In the genomic region with DNA sequence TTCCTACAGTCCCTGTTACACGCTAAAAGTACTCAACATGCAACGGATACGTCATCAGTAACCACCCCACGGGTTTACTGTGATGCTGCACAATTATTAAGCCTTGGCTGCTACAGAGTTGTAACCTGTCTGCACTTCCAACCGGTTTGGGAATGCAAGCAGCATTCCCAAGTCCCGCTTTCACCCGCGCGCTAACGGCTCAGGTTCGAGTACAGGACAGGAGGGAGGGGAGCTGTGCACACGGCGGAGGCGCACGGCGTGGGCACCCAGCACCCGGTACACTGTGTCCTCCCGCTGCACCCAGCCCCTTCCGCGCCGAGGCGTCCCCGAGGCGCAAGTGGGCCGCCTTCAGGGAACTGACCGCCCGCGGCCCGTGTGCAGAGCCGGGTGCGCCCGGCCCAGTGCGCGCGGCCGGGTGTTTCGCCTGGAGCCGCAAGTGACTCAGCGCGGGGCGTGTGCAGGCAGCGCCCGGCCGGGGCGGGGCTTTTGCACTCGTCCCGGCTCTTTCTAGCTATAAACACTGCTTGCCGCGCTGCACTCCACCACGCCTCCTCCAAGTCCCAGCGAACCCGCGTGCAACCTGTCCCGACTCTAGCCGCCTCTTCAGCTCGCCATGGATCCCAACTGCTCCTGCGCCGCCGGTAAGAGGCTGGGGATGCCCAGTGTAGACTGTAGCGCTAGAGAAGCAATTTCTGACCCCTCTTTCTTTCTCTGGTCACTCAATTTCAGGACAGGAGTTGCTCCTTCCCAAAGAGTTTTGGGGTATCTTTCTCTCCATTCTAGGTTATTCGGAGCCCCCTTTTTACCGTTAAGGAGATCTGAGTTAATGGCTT, we compare ENCODE assay signal across 1 cellular context.
A peak's percentile ranks its signal among the peaks of the same experiment; 100 is the strongest.
TF ChIP-seq lines count a peak whose summit lies in the region.

A gene (plus strand): TSS at position 542 of the 833 bp plus-strand sequence. CDS start 72 bp downstream, at position 614.

TF ChIP-seq in HepG2, 621 proteins besides CTCF, POLR2A, EP300 and RAD21 (continued from another document and continues in another):
- TF ChIP-seq, protein P1, sequence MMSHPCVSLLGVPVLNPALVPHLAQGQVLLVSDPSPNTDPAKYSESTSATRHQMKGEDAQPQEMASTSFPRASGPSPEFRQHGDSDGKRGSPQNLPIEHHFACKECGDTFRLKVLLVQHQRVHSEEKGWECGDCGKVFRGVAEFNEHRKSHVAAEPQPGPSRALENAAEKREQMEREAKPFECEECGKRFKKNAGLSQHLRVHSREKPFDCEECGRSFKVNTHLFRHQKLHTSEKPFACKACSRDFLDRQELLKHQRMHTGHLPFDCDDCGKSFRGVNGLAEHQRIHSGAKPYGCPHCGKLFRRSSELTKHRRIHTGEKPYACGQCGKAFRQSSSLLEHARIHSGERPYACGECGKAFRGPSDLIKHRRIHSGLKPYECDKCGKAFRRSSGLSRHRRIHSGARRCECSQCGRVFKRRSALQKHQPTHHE (CRISPR knock-in tag; IDR thresholded peaks at IDR 0.05; ENCODE audit: borderline replicate concordance), result peak; percentile 75; the same call in 1 of the 2 replicates
- peak; percentile 76; the same call in 1 of the 2 replicates for TF ChIP-seq ZFP90 (CRISPR knock-in tag; IDR thresholded peaks at IDR 0.05; ENCODE audit: borderline replicate concordance)
- TF ChIP-seq, protein P2, sequence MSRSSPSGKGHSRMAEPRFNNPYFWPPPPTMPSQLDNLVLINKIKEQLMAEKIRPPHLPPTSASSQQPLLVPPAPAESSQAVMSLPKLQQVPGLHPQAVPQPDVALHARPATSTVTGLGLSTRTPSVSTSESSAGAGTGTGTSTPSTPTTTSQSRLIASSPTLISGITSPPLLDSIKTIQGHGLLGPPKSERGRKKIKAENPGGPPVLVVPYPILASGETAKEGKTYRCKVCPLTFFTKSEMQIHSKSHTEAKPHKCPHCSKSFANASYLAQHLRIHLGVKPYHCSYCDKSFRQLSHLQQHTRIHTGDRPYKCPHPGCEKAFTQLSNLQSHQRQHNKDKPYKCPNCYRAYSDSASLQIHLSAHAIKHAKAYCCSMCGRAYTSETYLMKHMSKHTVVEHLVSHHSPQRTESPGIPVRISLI (CRISPR knock-in tag; IDR thresholded peaks at IDR 0.05; ENCODE audit: borderline replicate concordance), result no peak
- no peak for TF ChIP-seq CHCHD3 (CRISPR knock-in tag; IDR thresholded peaks at IDR 0.05)
- TF ChIP-seq SPEN (CRISPR knock-in tag; IDR thresholded peaks at IDR 0.05; ENCODE audit: low read depth), result peak; percentile 32; the same call in 1 of the 2 replicates
- no peak for TF ChIP-seq ZNF775 (CRISPR knock-in tag; IDR thresholded peaks at IDR 0.05; ENCODE audit: borderline replicate concordance)
- TF ChIP-seq AGO1 (IDR thresholded peaks at IDR 0.05; ENCODE audit: low read depth, low read length, poor library complexity, severe bottlenecking), result no peak
- TF ChIP-seq, protein P3, sequence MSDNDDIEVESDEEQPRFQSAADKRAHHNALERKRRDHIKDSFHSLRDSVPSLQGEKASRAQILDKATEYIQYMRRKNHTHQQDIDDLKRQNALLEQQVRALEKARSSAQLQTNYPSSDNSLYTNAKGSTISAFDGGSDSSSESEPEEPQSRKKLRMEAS (IDR thresholded peaks at IDR 0.05), result peak; percentile 91
- no peak for TF ChIP-seq TCF12 (IDR thresholded peaks at IDR 0.05)
- TF ChIP-seq TCF12 (CRISPR knock-in tag; IDR thresholded peaks at IDR 0.05), result peak; percentile 90; the same call in 1 of the 2 replicates
- peak; percentile 71; the same call in 1 of the 2 replicates for TF ChIP-seq BORCS8-MEF2B (CRISPR knock-in tag; IDR thresholded peaks at IDR 0.05)
- peak; percentile 91 for TF ChIP-seq KDM5B (CRISPR knock-in tag; IDR thresholded peaks at IDR 0.05; ENCODE audit: borderline replicate concordance)
- TF ChIP-seq, protein P4, sequence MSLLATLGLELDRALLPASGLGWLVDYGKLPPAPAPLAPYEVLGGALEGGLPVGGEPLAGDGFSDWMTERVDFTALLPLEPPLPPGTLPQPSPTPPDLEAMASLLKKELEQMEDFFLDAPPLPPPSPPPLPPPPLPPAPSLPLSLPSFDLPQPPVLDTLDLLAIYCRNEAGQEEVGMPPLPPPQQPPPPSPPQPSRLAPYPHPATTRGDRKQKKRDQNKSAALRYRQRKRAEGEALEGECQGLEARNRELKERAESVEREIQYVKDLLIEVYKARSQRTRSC (CRISPR knock-in tag; IDR thresholded peaks at IDR 0.05; ENCODE audit: low read depth), result no peak
- TF ChIP-seq RARG (CRISPR knock-in tag; IDR thresholded peaks at IDR 0.05; ENCODE audit: low read depth), result no peak
- no peak for TF ChIP-seq NFRKB (IDR thresholded peaks at IDR 0.05)
- peak; percentile 93 for TF ChIP-seq SIN3A (IDR thresholded peaks at IDR 0.05; ENCODE audit: borderline replicate concordance, low read depth, low read length)
- peak; percentile 69; the same call in 1 of the 2 replicates for TF ChIP-seq BHLHE40 (IDR thresholded peaks at IDR 0.05; ENCODE audit: low read length)
- TF ChIP-seq, protein P5, sequence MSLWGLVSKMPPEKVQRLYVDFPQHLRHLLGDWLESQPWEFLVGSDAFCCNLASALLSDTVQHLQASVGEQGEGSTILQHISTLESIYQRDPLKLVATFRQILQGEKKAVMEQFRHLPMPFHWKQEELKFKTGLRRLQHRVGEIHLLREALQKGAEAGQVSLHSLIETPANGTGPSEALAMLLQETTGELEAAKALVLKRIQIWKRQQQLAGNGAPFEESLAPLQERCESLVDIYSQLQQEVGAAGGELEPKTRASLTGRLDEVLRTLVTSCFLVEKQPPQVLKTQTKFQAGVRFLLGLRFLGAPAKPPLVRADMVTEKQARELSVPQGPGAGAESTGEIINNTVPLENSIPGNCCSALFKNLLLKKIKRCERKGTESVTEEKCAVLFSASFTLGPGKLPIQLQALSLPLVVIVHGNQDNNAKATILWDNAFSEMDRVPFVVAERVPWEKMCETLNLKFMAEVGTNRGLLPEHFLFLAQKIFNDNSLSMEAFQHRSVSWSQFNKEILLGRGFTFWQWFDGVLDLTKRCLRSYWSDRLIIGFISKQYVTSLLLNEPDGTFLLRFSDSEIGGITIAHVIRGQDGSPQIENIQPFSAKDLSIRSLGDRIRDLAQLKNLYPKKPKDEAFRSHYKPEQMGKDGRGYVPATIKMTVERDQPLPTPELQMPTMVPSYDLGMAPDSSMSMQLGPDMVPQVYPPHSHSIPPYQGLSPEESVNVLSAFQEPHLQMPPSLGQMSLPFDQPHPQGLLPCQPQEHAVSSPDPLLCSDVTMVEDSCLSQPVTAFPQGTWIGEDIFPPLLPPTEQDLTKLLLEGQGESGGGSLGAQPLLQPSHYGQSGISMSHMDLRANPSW (CRISPR knock-in tag; IDR thresholded peaks at IDR 0.05; ENCODE audit: borderline replicate concordance), result no peak; the same call in 1 of the 2 replicates
- TF ChIP-seq MED1 (CRISPR knock-in tag; IDR thresholded peaks at IDR 0.05), result peak; percentile 92
- TF ChIP-seq, protein P6, sequence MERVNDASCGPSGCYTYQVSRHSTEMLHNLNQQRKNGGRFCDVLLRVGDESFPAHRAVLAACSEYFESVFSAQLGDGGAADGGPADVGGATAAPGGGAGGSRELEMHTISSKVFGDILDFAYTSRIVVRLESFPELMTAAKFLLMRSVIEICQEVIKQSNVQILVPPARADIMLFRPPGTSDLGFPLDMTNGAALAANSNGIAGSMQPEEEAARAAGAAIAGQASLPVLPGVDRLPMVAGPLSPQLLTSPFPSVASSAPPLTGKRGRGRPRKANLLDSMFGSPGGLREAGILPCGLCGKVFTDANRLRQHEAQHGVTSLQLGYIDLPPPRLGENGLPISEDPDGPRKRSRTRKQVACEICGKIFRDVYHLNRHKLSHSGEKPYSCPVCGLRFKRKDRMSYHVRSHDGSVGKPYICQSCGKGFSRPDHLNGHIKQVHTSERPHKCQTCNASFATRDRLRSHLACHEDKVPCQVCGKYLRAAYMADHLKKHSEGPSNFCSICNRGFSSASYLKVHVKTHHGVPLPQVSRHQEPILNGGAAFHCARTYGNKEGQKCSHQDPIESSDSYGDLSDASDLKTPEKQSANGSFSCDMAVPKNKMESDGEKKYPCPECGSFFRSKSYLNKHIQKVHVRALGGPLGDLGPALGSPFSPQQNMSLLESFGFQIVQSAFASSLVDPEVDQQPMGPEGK (CRISPR knock-in tag; IDR thresholded peaks at IDR 0.05), result peak; percentile 39; the same call in 1 of the 2 replicates
- TF ChIP-seq ONECUT2 (CRISPR knock-in tag; IDR thresholded peaks at IDR 0.05), result no peak
- no peak for TF ChIP-seq ZC3H4 (CRISPR knock-in tag; IDR thresholded peaks at IDR 0.05; ENCODE audit: borderline replicate concordance)
- TF ChIP-seq ZNF329 (CRISPR knock-in tag; IDR thresholded peaks at IDR 0.05; ENCODE audit: low read depth), result peak; percentile 77
- no peak for TF ChIP-seq ATF1 (CRISPR knock-in tag; IDR thresholded peaks at IDR 0.05)
- TF ChIP-seq HCFC1 (IDR thresholded peaks at IDR 0.05; ENCODE audit: low read depth, low read length), result peak; percentile 14; the same call in 1 of the 2 replicates
- TF ChIP-seq ZNF678 (CRISPR knock-in tag; IDR thresholded peaks at IDR 0.05), result no peak
- TF ChIP-seq PAF1 (CRISPR knock-in tag; IDR thresholded peaks at IDR 0.05), result no peak
- 0 out of 2 replicates have a peak, but pooled peaks have one; percentile 47 for TF ChIP-seq FOXM1 (CRISPR knock-in tag; IDR thresholded peaks at IDR 0.05)
- TF ChIP-seq RORA (CRISPR knock-in tag; IDR thresholded peaks at IDR 0.05), result no peak
- no peak; the same call in 1 of the 2 replicates for TF ChIP-seq ZBTB7B (CRISPR knock-in tag; IDR thresholded peaks at IDR 0.05)
- peak; percentile 93 for TF ChIP-seq POLR2G (IDR thresholded peaks at IDR 0.05; ENCODE audit: low read depth, low read length)
- TF ChIP-seq, protein P7, sequence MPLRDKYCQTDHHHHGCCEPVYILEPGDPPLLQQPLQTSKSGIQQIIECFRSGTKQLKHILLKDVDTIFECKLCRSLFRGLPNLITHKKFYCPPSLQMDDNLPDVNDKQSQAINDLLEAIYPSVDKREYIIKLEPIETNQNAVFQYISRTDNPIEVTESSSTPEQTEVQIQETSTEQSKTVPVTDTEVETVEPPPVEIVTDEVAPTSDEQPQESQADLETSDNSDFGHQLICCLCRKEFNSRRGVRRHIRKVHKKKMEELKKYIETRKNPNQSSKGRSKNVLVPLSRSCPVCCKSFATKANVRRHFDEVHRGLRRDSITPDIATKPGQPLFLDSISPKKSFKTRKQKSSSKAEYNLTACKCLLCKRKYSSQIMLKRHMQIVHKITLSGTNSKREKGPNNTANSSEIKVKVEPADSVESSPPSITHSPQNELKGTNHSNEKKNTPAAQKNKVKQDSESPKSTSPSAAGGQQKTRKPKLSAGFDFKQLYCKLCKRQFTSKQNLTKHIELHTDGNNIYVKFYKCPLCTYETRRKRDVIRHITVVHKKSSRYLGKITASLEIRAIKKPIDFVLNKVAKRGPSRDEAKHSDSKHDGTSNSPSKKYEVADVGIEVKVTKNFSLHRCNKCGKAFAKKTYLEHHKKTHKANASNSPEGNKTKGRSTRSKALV (CRISPR knock-in tag; IDR thresholded peaks at IDR 0.05), result peak; percentile 97
- TF ChIP-seq TCF7 (IDR thresholded peaks at IDR 0.05; ENCODE audit: low read depth), result no peak
- TF ChIP-seq, protein P8, sequence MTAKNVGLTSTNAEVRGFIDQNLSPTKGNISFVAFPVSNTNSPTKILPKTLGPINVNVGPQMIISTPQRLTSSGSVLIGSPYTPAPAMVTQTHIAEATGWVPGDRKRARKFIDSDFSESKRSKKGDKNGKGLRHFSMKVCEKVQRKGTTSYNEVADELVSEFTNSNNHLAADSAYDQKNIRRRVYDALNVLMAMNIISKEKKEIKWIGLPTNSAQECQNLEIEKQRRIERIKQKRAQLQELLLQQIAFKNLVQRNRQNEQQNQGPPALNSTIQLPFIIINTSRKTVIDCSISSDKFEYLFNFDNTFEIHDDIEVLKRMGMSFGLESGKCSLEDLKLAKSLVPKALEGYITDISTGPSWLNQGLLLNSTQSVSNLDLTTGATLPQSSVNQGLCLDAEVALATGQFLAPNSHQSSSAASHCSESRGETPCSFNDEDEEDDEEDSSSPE (CRISPR knock-in tag; IDR thresholded peaks at IDR 0.05), result peak; percentile 91
- TF ChIP-seq FOXK2 (IDR thresholded peaks at IDR 0.05), result peak; percentile 72
- TF ChIP-seq TAF15 (IDR thresholded peaks at IDR 0.05; ENCODE audit: low read depth, low read length, poor library complexity, severe bottlenecking), result no peak
- TF ChIP-seq ZNF232 (CRISPR knock-in tag; IDR thresholded peaks at IDR 0.05; ENCODE audit: borderline replicate concordance), result peak; percentile 86; the same call in 1 of the 2 replicates
- TF ChIP-seq HDAC1 (CRISPR knock-in tag; IDR thresholded peaks at IDR 0.05), result peak; percentile 90
- no peak for TF ChIP-seq PAX8 (CRISPR knock-in tag; IDR thresholded peaks at IDR 0.05; ENCODE audit: borderline replicate concordance)
- TF ChIP-seq, protein P9, sequence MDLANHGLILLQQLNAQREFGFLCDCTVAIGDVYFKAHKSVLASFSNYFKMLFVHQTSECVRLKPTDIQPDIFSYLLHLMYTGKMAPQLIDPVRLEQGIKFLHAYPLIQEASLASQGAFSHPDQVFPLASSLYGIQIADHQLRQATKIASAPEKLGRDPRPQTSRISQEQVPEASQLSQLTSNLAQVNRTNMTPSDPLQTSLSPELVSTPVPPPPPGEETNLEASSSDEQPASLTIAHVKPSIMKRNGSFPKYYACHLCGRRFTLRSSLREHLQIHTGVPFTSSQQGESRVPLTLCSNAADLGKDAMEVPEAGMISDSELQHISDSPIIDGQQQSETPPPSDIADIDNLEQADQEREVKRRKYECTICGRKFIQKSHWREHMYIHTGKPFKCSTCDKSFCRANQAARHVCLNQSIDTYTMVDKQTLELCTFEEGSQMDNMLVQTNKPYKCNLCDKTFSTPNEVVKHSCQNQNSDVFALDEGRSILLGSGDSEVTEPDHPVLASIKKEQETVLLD (CRISPR knock-in tag; IDR thresholded peaks at IDR 0.05; ENCODE audit: low read depth), result peak; percentile 41; the same call in 1 of the 2 replicates
- TF ChIP-seq RFX1 (IDR thresholded peaks at IDR 0.05), result no peak
- no peak for TF ChIP-seq ZNF451 (CRISPR knock-in tag; IDR thresholded peaks at IDR 0.05)
- TF ChIP-seq ZNF761 (CRISPR knock-in tag; conservative IDR thresholded peaks at IDR 0.05), result no peak; the same call in 1 of the 2 replicates
- no peak for TF ChIP-seq ZNF296 (CRISPR knock-in tag; conservative IDR thresholded peaks at IDR 0.05)
- peak; percentile 69; the same call in 1 of the 2 replicates for TF ChIP-seq ZSCAN21 (CRISPR knock-in tag; IDR thresholded peaks at IDR 0.05; ENCODE audit: borderline replicate concordance)
- TF ChIP-seq KLF11 (CRISPR knock-in tag; IDR thresholded peaks at IDR 0.05), result peak; percentile 14; the same call in 1 of the 2 replicates
- TF ChIP-seq ZNF431 (CRISPR knock-in tag; IDR thresholded peaks at IDR 0.05; ENCODE audit: borderline replicate concordance, low read depth), result peak; percentile 82; the same call in 1 of the 2 replicates
